In the genomic region with DNA sequence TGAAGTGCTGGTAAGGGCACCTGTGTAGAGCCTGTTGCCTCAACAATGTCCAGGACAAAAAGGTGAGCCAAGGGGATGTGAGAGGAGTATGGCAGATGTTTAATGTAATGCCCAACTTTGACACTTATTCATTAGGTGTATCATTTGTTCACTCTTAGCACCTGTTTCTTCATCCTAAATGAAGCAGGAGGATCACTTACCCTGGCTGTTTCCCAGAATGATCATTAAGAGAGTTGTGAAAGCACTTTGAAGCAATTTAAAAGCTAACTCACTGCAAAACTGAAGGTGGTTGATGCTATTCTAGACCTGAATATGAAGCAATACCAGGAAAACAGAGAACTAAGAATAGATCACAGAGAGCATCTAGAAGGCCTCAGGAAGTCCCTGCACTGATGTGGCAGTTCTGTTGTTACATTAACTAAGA, we compare ENCODE assay signal across 10 cellular contexts. TPM values are rescaled to one million over a fixed set of nuclear protein-coding genes. Genes with fewer than 3 reads are reported as not detected.
A peak's percentile ranks its signal among the peaks of the same experiment; 100 is the strongest.
DNase-seq lines count a peak whose midpoint lies in the region; ATAC-seq and TF ChIP-seq lines count a peak whose summit lies in the region.
"Had no signal": no experiment of that assay in that cellular context is flagged by ENCODE, and none has a peak within 500 bp of the region (broad histone marks: within the 10 kb centered on the region; RNA-seq: fewer than 3 reads in every experiment).

No MANE protein-coding gene starts in this region.

- H3K9me3 Mint-ChIP-seq in activated naive CD4-positive, alpha-beta T cell treated with anti-CD3 and anti-CD28 coated beads, Interleukin-2, amount 50 U/mL, for 72 hours: peaks cover 0 to 21% of the 10 kb centered on the region in 2 donors

- no peak overlapping the region for H3K4me3 ChIP-seq in vagina
- no peak overlapping the region for H3K4me3 ChIP-seq in sigmoid colon
- H3K4me3 ChIP-seq: spleen had no signal

- H3K36me3 ChIP-seq in vagina: no peaks in the 10 kb centered on the region
- no peaks in the 10 kb centered on the region for H3K36me3 ChIP-seq in sigmoid colon
- H3K36me3 ChIP-seq: spleen had no signal

- H3K36me3 Mint-ChIP-seq in activated naive CD4-positive, alpha-beta T cell treated with anti-CD3 and anti-CD28 coated beads, Interleukin-2, amount 50 U/mL, for 72 hours: peaks cover 0 to 20% of the 10 kb centered on the region in 2 donors

- intact Hi-C loops in vagina (cut with DNase I): no loop called here
- intact Hi-C loops in sigmoid colon (cut with DNase I): no loop called here

- H3K9me3 ChIP-seq in vagina (no peaks in the 10 kb centered on the region), sigmoid colon (peaks cover 0 to 4% (median 0%) of the 10 kb centered on the region in 4 donors)
- H3K9me3 ChIP-seq: spleen had no signal

- H3K27me3 ChIP-seq in vagina: no peaks in the 10 kb centered on the region
- H3K27me3 ChIP-seq in sigmoid colon: no peaks in the 10 kb centered on the region
- H3K27me3 ChIP-seq: spleen had no signal

- TF ChIP-seq CTCF in vagina (IDR thresholded peaks at IDR 0.05): no peak
- no peak for TF ChIP-seq CTCF in sigmoid colon (IDR thresholded peaks at IDR 0.05)

- DNase-seq in activated naive CD4-positive, alpha-beta T cell treated with anti-CD3 and anti-CD28 coated beads, Interleukin-2, amount 50 U/mL, for 72 hours (ENCODE audit: low spot score in 2 of 2): peak in 1 of 2 donors; percentile 8
- DNase-seq in vagina (ENCODE audit: extremely low spot score in 2 of 2): no peak
- no peak for DNase-seq in D341Med (ENCODE audit: low spot score)
- DNase-seq in sigmoid colon: no peak
- DNase-seq in AG20443 (ENCODE audit: low spot score): no peak
- DNase-seq: spleen had no signal

- H3K27ac ChIP-seq in vagina: no peak overlapping the region
- H3K27ac ChIP-seq in sigmoid colon: no peak overlapping the region

- H3K27ac Mint-ChIP-seq in activated naive CD4-positive, alpha-beta T cell treated with anti-CD3 and anti-CD28 coated beads, Interleukin-2, amount 50 U/mL, for 72 hours: peak overlapping the region; percentile 64 to 84

- TF ChIP-seq EP300 in sigmoid colon (IDR thresholded peaks at IDR 0.05): no peak

- H3K4me1 ChIP-seq in vagina (peaks cover 4% of the 10 kb centered on the region), sigmoid colon (no peaks in the 10 kb centered on the region)

- TF ChIP-seq POLR2A in vagina (IDR thresholded peaks at IDR 0.05): no peak
- no peak for TF ChIP-seq POLR2A in sigmoid colon (IDR thresholded peaks at IDR 0.05)

- ATAC-seq in GM18498 (IDR thresholded peaks at IDR 0.05; ENCODE audit: unreplicated experiment): peak; percentile 80
- ATAC-seq in GM21360 (IDR thresholded peaks at IDR 0.05; ENCODE audit: unreplicated experiment): peak; percentile 82
- ATAC-seq in HG03378 (IDR thresholded peaks at IDR 0.05; ENCODE audit: unreplicated experiment): peak; percentile 84
- peak; percentile 75 to 76 for ATAC-seq in activated naive CD4-positive, alpha-beta T cell treated with anti-CD3 and anti-CD28 coated beads, Interleukin-2, amount 50 U/mL, for 72 hours
- ATAC-seq: Panc1 had no signal

RNA-seq across cellular contexts. Expression of gene HHLA2, which starts 3.4 kb away (rescaled TPM):
- 1 to 10 TPM in 1 of 2 donors, under 1 TPM in 1; 0.43 to 1.8 TPM for total RNA-seq in activated naive CD4-positive, alpha-beta T cell treated with anti-CD3 and anti-CD28 coated beads, Interleukin-2, amount 50 U/mL, for 72 hours
- not detected for total RNA-seq in vagina
- total RNA-seq in sigmoid colon: under 1 TPM in 1 of 4 donors, not detected in 3; 0.71 TPM
- 10 to 100 TPM; 60.0 to 97.8 (median 83.5) TPM for polyA plus RNA-seq in sigmoid colon
